ENCODE assay signal across 13 cellular contexts in genomic region chr1:232705815-232706575, GRCh38.
DNase-seq lines count a peak whose midpoint lies in the region; ATAC-seq, FAIRE-seq and TF ChIP-seq lines count a peak whose summit lies in the region.
"Had no signal": no experiment of that assay in that cellular context is flagged by ENCODE, and none has a peak within 500 bp of the region (broad histone marks: within the 10 kb centered on the region; RNA-seq: fewer than 3 reads in every experiment).

No MANE protein-coding gene starts in this region.

- TF ChIP-seq RAD21 in liver (IDR thresholded peaks at IDR 0.05) (no peak), HepG2 (CRISPR knock-in tag; IDR thresholded peaks at IDR 0.05) (no peak)

- no peaks in the 10 kb centered on the region for H4K20me1 ChIP-seq in HepG2 (ENCODE audit: insufficient read depth, low read length)

- TF ChIP-seq CTCF in liver (IDR thresholded peaks at IDR 0.05; ENCODE audit: low read depth, low read length, missing input control) (no peak), HepG2 (CRISPR knock-in tag; IDR thresholded peaks at IDR 0.05) (no peak), nephron progenitor cell (IDR thresholded peaks at IDR 0.05) (no peak), GM13977 (IDR thresholded peaks at IDR 0.05; ENCODE audit: extremely low read depth, insufficient read depth, missing control alignments) (no peak)

- H3K4me3 ChIP-seq in liver (ENCODE audit: low read depth in 1 of 3, low read length in 3 of 3) (no peak overlapping the region), HepG2 (replicated peaks in 1 of 3; ENCODE audit: insufficient read depth in 1 of 3, low read depth in 2 of 3, low read length in 3 of 3) (no peak overlapping the region), esophagus (ENCODE audit: low read depth in 1 of 2, low read length in 2 of 2) (no peak overlapping the region)
- H3K4me3 ChIP-seq: HAP-1, SK-N-MC had no signal

- no peak overlapping the region for H3K4me3 Mint-ChIP-seq in nephron progenitor cell
- H3K4me3 Mint-ChIP-seq: natural killer cell treated with Interleukin-12 subunit alpha and Interleukin-12 subunit beta and Interleukin-15 and Interleukin-18, amount 100 ng/mL, for 72 hours had no signal

- CTCF ChIA-PET in HepG2 (lab: Yijun Ruan, JAX; ENCODE audit: low intra/inter-chr PET ratio, low total read pairs): no interaction called here

- H3K4me1 ChIP-seq in liver (ENCODE audit: control insufficient read depth in 4 of 4, insufficient read depth in 4 of 4, low read length in 3 of 4): peaks cover 0 to 15% (median 10%) of the 10 kb centered on the region in 4 donors
- no peaks in the 10 kb centered on the region for H3K4me1 ChIP-seq in HepG2 (ENCODE audit: insufficient read depth, low read length)
- peaks cover 0 to 7% of the 10 kb centered on the region in 2 donors for H3K4me1 ChIP-seq in esophagus (ENCODE audit: control insufficient read depth in 2 of 2, insufficient read depth in 2 of 2, low read length in 1 of 2)
- H3K4me1 ChIP-seq: HAP-1 had no signal

- H3K27ac Mint-ChIP-seq in nephron progenitor cell: peak overlapping the region; percentile 30

- TF ChIP-seq EP300 in HepG2 (IDR thresholded peaks at IDR 0.05; ENCODE audit: low read depth in 2 of 2, low read length in 2 of 2): no peak
- no peak for TF ChIP-seq EP300 in HepG2 (CRISPR knock-in tag; IDR thresholded peaks at IDR 0.05; ENCODE audit: borderline replicate concordance)

- no TSS peak for BruUV-seq in HepG2 (replicated peaks; lab: Mats Ljungman, UMichigan)

- no peaks in the 10 kb centered on the region for H3K27me3 ChIP-seq in liver (ENCODE audit: control insufficient read depth in 4 of 4, insufficient read depth in 4 of 4, low read length in 3 of 4)
- H3K27me3 ChIP-seq in HepG2 (ENCODE audit: control insufficient read depth in 1 of 2, insufficient read depth in 2 of 2, low read length in 2 of 2): no peaks in the 10 kb centered on the region
- H3K27me3 ChIP-seq in esophagus (ENCODE audit: control insufficient read depth in 1 of 2, insufficient read depth in 2 of 2, low read length in 2 of 2): no peaks in the 10 kb centered on the region

- intact Hi-C loops in HepG2 (cut with micrococcal nuclease; ENCODE audit: unreplicated experiment): no loop called here

- H3K9me3 ChIP-seq in liver (ENCODE audit: control insufficient read depth in 4 of 4, low read length in 3 of 4): peaks cover 0 to 4% (median 0%) of the 10 kb centered on the region in 4 donors
- H3K9me3 ChIP-seq in HepG2 (ENCODE audit: low read length): no peaks in the 10 kb centered on the region
- peaks cover 0 to 3% of the 10 kb centered on the region in 2 donors for H3K9me3 ChIP-seq in esophagus (ENCODE audit: control insufficient read depth in 2 of 2, insufficient read depth in 1 of 2, low read depth in 1 of 2, low read length in 1 of 2)
- H3K9me3 ChIP-seq: HAP-1 had no signal

- H2AFZ ChIP-seq in HepG2 (ENCODE audit: low read length): no peak overlapping the region

- no peaks in the 10 kb centered on the region for H3K9me3 Mint-ChIP-seq in nephron progenitor cell
- H3K9me3 Mint-ChIP-seq: natural killer cell treated with Interleukin-12 subunit alpha and Interleukin-12 subunit beta and Interleukin-15 and Interleukin-18, amount 100 ng/mL, for 72 hours had no signal

- no peak for ATAC-seq in HepG2
- no peak for ATAC-seq in GM18868 (IDR thresholded peaks at IDR 0.05; ENCODE audit: unreplicated experiment)
- ATAC-seq in GM18498 (IDR thresholded peaks at IDR 0.05; ENCODE audit: unreplicated experiment): no peak

- no peak overlapping the region for H3K4me2 ChIP-seq in HepG2 (ENCODE audit: low read depth, low read length)

- DNase-seq in HepG2 (ENCODE audit: low spot score) (no peak), nephron progenitor cell (no peak), GM13977 (ENCODE audit: low spot score) (no peak), HK-2 (ENCODE audit: unreplicated experiment) (no peak)
- DNase-seq: activated gamma-delta T cell treated with Interleukin-2 at 50 U/mL for 16 hours had no signal

- no peak for TF ChIP-seq POLR2A in HepG2 (IDR thresholded peaks at IDR 0.05; ENCODE audit: insufficient read depth in 1 of 2, low read depth in 2 of 2, low read length in 2 of 2)

- no peaks in the 10 kb centered on the region for H3K79me2 ChIP-seq in HepG2 (ENCODE audit: insufficient read depth, low read length)

- POLR2A ChIA-PET in HepG2 (lab: Yijun Ruan, JAX): no interaction called here

- WGBS in liver: 85% methylated on average over 7 of the region's 7 CpGs
- WGBS in HepG2 (ENCODE audit: low lambda C conversion rate): 11% methylated on average over 5 of the region's 7 CpGs
- WGBS in esophagus, 2 donors: 74 to 84% methylated on average over 7 of the region's 7 CpGs

- H3K36me3 Mint-ChIP-seq in nephron progenitor cell (ENCODE audit: low read depth): no peaks in the 10 kb centered on the region
- H3K36me3 Mint-ChIP-seq: natural killer cell treated with Interleukin-12 subunit alpha and Interleukin-12 subunit beta and Interleukin-15 and Interleukin-18, amount 100 ng/mL, for 72 hours had no signal

- in situ Hi-C loops in HepG2 (cut with HindIII; ENCODE audit: extremely low pct_ligation_motif_present, low pct_unique_long_range_greater_than_20kb): no loop called here
- in situ Hi-C loops in GM13977 (cut with MboI; ENCODE audit: low pct_unique_long_range_greater_than_20kb, low sequenced_read_pairs, unreplicated experiment): no loop called here

- no peaks in the 10 kb centered on the region for H3K27me3 Mint-ChIP-seq in nephron progenitor cell (ENCODE audit: low read depth, poor library complexity)

- H3K9ac ChIP-seq in liver (ENCODE audit: low read depth in 1 of 2, low read length in 2 of 2) (no peak overlapping the region), HepG2 (ENCODE audit: insufficient read depth, low read depth, low read length) (no peak overlapping the region)

- H3K27ac ChIP-seq in liver (ENCODE audit: low read depth in 1 of 2, low read length in 2 of 2): no peak overlapping the region
- no peak overlapping the region for H3K27ac ChIP-seq in HepG2 (ENCODE audit: extremely low read length, insufficient read depth, low read length)
- peak overlapping the region; percentile 40 to 50 for H3K27ac ChIP-seq in esophagus (ENCODE audit: low read depth in 2 of 2, low read length in 1 of 2)
- H3K27ac ChIP-seq: SK-N-MC had no signal

- FAIRE-seq in HepG2 (lab: Jason Lieb, UNC): no peak
- FAIRE-seq: keratinocyte had no signal

- H3K36me3 ChIP-seq in liver (ENCODE audit: control insufficient read depth in 4 of 4, insufficient read depth in 3 of 4, low read depth in 1 of 4, low read length in 3 of 4) (no peaks in the 10 kb centered on the region), HepG2 (replicated peaks in 1 of 2; ENCODE audit: control insufficient read depth in 1 of 2, insufficient read depth in 2 of 2, low read length in 2 of 2) (no peaks in the 10 kb centered on the region), esophagus (ENCODE audit: control insufficient read depth in 2 of 2, insufficient read depth in 2 of 2, low read length in 1 of 2) (no peaks in the 10 kb centered on the region)
- H3K36me3 ChIP-seq: HAP-1 had no signal

- H3K4me1 Mint-ChIP-seq in nephron progenitor cell: peaks cover 9% of the 10 kb centered on the region

TF ChIP-seq in liver, 16 proteins besides CTCF, POLR2A, EP300 and RAD21:
- TF ChIP-seq ZBTB33 (IDR thresholded peaks at IDR 0.05) (no peak), NR2F2 (IDR thresholded peaks at IDR 0.05) (peak; percentile 19)

TF ChIP-seq in HepG2, 621 proteins besides CTCF, POLR2A, EP300 and RAD21 (continues in another document):
- TF ChIP-seq RARA (CRISPR knock-in tag; IDR thresholded peaks at IDR 0.05) (no peak), ATF7-NPFF (CRISPR knock-in tag; IDR thresholded peaks at IDR 0.05; ENCODE audit: low read depth) (no peak), ZNF569 (CRISPR knock-in tag; IDR thresholded peaks at IDR 0.05; ENCODE audit: borderline replicate concordance) (no peak), RARG (CRISPR knock-in tag; IDR thresholded peaks at IDR 0.05; ENCODE audit: low read depth) (no peak), HOXA3 (CRISPR knock-in tag; IDR thresholded peaks at IDR 0.05) (no peak), ZNF816 (CRISPR knock-in tag; IDR thresholded peaks at IDR 0.05; ENCODE audit: borderline replicate concordance) (no peak), LCORL (IDR thresholded peaks at IDR 0.05) (no peak), LCORL (CRISPR knock-in tag; IDR thresholded peaks at IDR 0.05) (no peak), ZNF253 (CRISPR knock-in tag; IDR thresholded peaks at IDR 0.05; ENCODE audit: borderline replicate concordance) (no peak), TFE3 (CRISPR knock-in tag; IDR thresholded peaks at IDR 0.05) (no peak), ZNF839 (CRISPR knock-in tag; IDR thresholded peaks at IDR 0.05; ENCODE audit: borderline replicate concordance) (no peak)
- TF ChIP-seq, protein P1, sequence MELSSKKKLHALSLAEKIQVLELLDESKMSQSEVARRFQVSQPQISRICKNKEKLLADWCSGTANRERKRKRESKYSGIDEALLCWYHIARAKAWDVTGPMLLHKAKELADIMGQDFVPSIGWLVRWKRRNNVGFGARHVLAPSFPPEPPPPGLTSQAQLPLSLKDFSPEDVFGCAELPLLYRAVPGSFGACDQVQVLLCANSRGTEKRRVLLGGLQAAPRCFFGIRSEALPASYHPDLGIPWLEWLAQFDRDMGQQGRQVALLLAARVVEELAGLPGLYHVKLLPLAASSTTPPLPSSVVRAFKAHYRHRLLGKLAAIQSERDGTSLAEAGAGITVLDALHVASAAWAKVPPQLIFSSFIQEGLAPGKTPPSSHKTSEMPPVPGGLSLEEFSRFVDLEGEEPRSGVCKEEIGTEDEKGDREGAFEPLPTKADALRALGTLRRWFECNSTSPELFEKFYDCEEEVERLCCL (CRISPR knock-in tag; IDR thresholded peaks at IDR 0.05; ENCODE audit: borderline replicate concordance): no peak

Comparison
In these comparisons a context has a peak if more than half of its experiments do, and no peak if none do; other contexts are left out.
1. H3K27ac ChIP-seq: peak in esophagus (2 of 2); none in liver (0 of 2) and HepG2 (single experiment).